In the genomic region with DNA sequence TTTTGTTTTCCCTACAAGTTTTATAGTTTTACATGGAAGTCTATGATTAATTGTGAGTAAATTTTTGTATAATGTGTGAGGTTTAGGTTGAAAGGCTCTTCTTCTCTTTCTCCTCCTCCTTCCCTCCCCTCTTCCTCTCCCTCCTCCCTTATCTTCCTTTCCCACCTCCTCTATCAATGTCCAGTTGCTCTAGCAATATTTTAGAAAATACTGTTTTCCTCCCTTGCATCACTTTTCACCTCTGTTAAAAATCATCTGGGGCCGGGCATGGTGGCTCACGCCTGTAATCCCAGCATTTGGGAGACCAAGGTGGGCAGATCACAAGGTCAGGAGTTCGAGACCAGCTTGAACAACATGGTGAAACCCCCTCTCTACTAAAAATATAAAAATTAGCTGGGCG, we compare ENCODE assay signal across 1 cellular context.
TF ChIP-seq lines count a peak whose summit lies in the region.

No MANE protein-coding gene starts in this region.

TF ChIP-seq in K562, 482 proteins besides CTCF, POLR2A, EP300 and RAD21 (continued from another document and continues in another):
- TF ChIP-seq ZNF174 (CRISPR knock-in tag; IDR thresholded peaks at IDR 0.05) (no peak), ZNF507 (tag; conservative IDR thresholded peaks at IDR 0.05) (no peak), KLF16 (IDR thresholded peaks at IDR 0.05) (no peak), WHSC1 (IDR thresholded peaks at IDR 0.05; ENCODE audit: low read length) (no peak), MAFK (IDR thresholded peaks at IDR 0.05; ENCODE audit: low read length) (no peak), RBM39 (optimal IDR thresholded peaks at IDR 0.05; ENCODE audit: low read depth, low read length) (no peak), CBFA2T2 (conservative IDR thresholded peaks at IDR 0.05) (0 out of 2 replicates have a peak, but pooled peaks have one; percentile 18), PHTF2 (CRISPR knock-in tag; IDR thresholded peaks at IDR 0.05) (no peak), ZNF444 (CRISPR knock-in tag; IDR thresholded peaks at IDR 0.05) (no peak), RNF2 (IDR thresholded peaks at IDR 0.05) (no peak), ZNF3 (CRISPR knock-in tag; IDR thresholded peaks at IDR 0.05) (no peak), ZNF436 (CRISPR knock-in tag; IDR thresholded peaks at IDR 0.05) (no peak), CBFB (CRISPR knock-in tag; IDR thresholded peaks at IDR 0.05) (no peak), TRIM24 (IDR thresholded peaks at IDR 0.05) (peak in 1 of 2 experiments; percentile 78; a peak in 3 of 4 replicates), BACH1 (tag; IDR thresholded peaks at IDR 0.05) (no peak), POLR2H (tag; IDR thresholded peaks at IDR 0.05; ENCODE audit: low read depth) (no peak), RAD51 (IDR thresholded peaks at IDR 0.05; ENCODE audit: borderline replicate concordance, low read depth) (no peak), ZC3H4 (CRISPR knock-in tag; IDR thresholded peaks at IDR 0.05; ENCODE audit: borderline replicate concordance) (no peak), MCM3 (IDR thresholded peaks at IDR 0.05) (no peak), KLF13 (tag; IDR thresholded peaks at IDR 0.05; ENCODE audit: borderline replicate concordance, low read depth) (no peak), ARNT (IDR thresholded peaks at IDR 0.05) (0 out of 4 replicates have a peak, but pooled peaks of 1 of the 2 experiments have one; percentile 53), PRPF4 (IDR thresholded peaks at IDR 0.05; ENCODE audit: insufficient read depth, low read depth, low read length, poor library complexity, severe bottlenecking) (no peak), ZKSCAN1 (IDR thresholded peaks at IDR 0.05; ENCODE audit: low read depth, low read length) (no peak), TARDBP (IDR thresholded peaks at IDR 0.05) (no peak), TBL1XR1 (IDR thresholded peaks at IDR 0.05; ENCODE audit: low read length in 2 of 2) (no peak), BMI1 (IDR thresholded peaks at IDR 0.05; ENCODE audit: low read length) (no peak), ZNF764 (CRISPR knock-in tag; IDR thresholded peaks at IDR 0.05; ENCODE audit: low read depth) (no peak), ZNF584 (CRISPR knock-in tag; IDR thresholded peaks at IDR 0.05; ENCODE audit: low read depth) (no peak), EWSR1 (IDR thresholded peaks at IDR 0.05; ENCODE audit: borderline replicate concordance, low read depth, partially characterized antibody) (no peak), SMARCA4 (IDR thresholded peaks at IDR 0.05) (peak; percentile 73; the same call in 1 of the 2 replicates), SMARCE1 (IDR thresholded peaks at IDR 0.05) (0 out of 2 replicates have a peak, but pooled peaks have one; percentile 20), PCBP2 (IDR thresholded peaks at IDR 0.05; ENCODE audit: low read depth, low read length, poor library complexity, severe bottlenecking) (no peak)
- TF ChIP-seq, protein P1, sequence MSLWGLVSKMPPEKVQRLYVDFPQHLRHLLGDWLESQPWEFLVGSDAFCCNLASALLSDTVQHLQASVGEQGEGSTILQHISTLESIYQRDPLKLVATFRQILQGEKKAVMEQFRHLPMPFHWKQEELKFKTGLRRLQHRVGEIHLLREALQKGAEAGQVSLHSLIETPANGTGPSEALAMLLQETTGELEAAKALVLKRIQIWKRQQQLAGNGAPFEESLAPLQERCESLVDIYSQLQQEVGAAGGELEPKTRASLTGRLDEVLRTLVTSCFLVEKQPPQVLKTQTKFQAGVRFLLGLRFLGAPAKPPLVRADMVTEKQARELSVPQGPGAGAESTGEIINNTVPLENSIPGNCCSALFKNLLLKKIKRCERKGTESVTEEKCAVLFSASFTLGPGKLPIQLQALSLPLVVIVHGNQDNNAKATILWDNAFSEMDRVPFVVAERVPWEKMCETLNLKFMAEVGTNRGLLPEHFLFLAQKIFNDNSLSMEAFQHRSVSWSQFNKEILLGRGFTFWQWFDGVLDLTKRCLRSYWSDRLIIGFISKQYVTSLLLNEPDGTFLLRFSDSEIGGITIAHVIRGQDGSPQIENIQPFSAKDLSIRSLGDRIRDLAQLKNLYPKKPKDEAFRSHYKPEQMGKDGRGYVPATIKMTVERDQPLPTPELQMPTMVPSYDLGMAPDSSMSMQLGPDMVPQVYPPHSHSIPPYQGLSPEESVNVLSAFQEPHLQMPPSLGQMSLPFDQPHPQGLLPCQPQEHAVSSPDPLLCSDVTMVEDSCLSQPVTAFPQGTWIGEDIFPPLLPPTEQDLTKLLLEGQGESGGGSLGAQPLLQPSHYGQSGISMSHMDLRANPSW (CRISPR knock-in tag; IDR thresholded peaks at IDR 0.05), result no peak
- TF ChIP-seq, protein P2, sequence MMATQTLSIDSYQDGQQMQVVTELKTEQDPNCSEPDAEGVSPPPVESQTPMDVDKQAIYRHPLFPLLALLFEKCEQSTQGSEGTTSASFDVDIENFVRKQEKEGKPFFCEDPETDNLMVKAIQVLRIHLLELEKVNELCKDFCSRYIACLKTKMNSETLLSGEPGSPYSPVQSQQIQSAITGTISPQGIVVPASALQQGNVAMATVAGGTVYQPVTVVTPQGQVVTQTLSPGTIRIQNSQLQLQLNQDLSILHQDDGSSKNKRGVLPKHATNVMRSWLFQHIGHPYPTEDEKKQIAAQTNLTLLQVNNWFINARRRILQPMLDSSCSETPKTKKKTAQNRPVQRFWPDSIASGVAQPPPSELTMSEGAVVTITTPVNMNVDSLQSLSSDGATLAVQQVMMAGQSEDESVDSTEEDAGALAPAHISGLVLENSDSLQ (IDR thresholded peaks at IDR 0.05), result peak; percentile 34
- TF ChIP-seq, protein P3, sequence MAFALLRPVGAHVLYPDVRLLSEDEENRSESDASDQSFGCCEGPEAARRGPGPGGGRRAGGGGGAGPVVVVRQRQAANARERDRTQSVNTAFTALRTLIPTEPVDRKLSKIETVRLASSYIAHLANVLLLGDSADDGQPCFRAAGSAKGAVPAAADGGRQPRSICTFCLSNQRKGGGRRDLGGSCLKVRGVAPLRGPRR (CRISPR knock-in tag; IDR thresholded peaks at IDR 0.05), result no peak
- TF ChIP-seq, protein P4, sequence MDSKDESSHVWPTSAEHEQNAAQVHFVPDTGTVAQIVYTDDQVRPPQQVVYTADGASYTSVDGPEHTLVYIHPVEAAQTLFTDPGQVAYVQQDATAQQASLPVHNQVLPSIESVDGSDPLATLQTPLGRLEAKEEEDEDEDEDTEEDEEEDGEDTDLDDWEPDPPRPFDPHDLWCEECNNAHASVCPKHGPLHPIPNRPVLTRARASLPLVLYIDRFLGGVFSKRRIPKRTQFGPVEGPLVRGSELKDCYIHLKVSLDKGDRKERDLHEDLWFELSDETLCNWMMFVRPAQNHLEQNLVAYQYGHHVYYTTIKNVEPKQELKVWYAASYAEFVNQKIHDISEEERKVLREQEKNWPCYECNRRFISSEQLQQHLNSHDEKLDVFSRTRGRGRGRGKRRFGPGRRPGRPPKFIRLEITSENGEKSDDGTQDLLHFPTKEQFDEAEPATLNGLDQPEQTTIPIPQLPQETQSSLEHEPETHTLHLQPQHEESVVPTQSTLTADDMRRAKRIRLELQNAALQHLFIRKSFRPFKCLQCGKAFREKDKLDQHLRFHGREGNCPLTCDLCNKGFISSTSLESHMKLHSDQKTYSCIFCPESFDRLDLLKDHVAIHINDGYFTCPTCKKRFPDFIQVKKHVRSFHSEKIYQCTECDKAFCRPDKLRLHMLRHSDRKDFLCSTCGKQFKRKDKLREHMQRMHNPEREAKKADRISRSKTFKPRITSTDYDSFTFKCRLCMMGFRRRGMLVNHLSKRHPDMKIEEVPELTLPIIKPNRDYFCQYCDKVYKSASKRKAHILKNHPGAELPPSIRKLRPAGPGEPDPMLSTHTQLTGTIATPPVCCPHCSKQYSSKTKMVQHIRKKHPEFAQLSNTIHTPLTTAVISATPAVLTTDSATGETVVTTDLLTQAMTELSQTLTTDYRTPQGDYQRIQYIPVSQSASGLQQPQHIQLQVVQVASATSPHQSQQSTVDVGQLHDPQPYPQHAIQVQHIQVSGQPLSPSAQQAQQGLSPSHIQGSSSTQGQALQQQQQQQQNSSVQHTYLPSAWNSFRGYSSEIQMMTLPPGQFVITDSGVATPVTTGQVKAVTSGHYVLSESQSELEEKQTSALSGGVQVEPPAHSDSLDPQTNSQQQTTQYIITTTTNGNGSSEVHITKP (IDR thresholded peaks at IDR 0.05; ENCODE audit: partially characterized antibody), result no peak
- TF ChIP-seq, protein P5, sequence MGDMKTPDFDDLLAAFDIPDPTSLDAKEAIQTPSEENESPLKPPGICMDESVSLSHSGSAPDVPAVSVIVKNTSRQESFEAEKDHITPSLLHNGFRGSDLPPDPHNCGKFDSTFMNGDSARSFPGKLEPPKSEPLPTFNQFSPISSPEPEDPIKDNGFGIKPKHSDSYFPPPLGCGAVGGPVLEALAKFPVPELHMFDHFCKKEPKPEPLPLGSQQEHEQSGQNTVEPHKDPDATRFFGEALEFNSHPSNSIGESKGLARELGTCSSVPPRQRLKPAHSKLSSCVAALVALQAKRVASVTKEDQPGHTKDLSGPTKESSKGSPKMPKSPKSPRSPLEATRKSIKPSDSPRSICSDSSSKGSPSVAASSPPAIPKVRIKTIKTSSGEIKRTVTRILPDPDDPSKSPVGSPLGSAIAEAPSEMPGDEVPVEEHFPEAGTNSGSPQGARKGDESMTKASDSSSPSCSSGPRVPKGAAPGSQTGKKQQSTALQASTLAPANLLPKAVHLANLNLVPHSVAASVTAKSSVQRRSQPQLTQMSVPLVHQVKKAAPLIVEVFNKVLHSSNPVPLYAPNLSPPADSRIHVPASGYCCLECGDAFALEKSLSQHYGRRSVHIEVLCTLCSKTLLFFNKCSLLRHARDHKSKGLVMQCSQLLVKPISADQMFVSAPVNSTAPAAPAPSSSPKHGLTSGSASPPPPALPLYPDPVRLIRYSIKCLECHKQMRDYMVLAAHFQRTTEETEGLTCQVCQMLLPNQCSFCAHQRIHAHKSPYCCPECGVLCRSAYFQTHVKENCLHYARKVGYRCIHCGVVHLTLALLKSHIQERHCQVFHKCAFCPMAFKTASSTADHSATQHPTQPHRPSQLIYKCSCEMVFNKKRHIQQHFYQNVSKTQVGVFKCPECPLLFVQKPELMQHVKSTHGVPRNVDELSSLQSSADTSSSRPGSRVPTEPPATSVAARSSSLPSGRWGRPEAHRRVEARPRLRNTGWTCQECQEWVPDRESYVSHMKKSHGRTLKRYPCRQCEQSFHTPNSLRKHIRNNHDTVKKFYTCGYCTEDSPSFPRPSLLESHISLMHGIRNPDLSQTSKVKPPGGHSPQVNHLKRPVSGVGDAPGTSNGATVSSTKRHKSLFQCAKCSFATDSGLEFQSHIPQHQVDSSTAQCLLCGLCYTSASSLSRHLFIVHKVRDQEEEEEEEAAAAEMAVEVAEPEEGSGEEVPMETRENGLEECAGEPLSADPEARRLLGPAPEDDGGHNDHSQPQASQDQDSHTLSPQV (IDR thresholded peaks at IDR 0.05), result no peak
- TF ChIP-seq, protein P6, sequence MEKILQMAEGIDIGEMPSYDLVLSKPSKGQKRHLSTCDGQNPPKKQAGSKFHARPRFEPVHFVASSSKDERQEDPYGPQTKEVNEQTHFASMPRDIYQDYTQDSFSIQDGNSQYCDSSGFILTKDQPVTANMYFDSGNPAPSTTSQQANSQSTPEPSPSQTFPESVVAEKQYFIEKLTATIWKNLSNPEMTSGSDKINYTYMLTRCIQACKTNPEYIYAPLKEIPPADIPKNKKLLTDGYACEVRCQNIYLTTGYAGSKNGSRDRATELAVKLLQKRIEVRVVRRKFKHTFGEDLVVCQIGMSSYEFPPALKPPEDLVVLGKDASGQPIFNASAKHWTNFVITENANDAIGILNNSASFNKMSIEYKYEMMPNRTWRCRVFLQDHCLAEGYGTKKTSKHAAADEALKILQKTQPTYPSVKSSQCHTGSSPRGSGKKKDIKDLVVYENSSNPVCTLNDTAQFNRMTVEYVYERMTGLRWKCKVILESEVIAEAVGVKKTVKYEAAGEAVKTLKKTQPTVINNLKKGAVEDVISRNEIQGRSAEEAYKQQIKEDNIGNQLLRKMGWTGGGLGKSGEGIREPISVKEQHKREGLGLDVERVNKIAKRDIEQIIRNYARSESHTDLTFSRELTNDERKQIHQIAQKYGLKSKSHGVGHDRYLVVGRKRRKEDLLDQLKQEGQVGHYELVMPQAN (IDR thresholded peaks at IDR 0.05; ENCODE audit: borderline replicate concordance), result no peak
- TF ChIP-seq, protein P7, sequence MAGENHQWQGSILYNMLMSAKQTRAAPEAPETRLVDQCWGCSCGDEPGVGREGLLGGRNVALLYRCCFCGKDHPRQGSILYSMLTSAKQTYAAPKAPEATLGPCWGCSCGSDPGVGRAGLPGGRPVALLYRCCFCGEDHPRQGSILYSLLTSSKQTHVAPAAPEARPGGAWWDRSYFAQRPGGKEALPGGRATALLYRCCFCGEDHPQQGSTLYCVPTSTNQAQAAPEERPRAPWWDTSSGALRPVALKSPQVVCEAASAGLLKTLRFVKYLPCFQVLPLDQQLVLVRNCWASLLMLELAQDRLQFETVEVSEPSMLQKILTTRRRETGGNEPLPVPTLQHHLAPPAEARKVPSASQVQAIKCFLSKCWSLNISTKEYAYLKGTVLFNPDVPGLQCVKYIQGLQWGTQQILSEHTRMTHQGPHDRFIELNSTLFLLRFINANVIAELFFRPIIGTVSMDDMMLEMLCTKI (IDR thresholded peaks at IDR 0.05; ENCODE audit: partially characterized antibody), result no peak
- TF ChIP-seq, protein P8, sequence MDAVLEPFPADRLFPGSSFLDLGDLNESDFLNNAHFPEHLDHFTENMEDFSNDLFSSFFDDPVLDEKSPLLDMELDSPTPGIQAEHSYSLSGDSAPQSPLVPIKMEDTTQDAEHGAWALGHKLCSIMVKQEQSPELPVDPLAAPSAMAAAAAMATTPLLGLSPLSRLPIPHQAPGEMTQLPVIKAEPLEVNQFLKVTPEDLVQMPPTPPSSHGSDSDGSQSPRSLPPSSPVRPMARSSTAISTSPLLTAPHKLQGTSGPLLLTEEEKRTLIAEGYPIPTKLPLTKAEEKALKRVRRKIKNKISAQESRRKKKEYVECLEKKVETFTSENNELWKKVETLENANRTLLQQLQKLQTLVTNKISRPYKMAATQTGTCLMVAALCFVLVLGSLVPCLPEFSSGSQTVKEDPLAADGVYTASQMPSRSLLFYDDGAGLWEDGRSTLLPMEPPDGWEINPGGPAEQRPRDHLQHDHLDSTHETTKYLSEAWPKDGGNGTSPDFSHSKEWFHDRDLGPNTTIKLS (IDR thresholded peaks at IDR 0.05; ENCODE audit: borderline replicate concordance, low read depth), result no peak
